ENCODE assay signal across 15 cellular contexts in genomic region chr4:75069493-75070074, GRCh38.
DNase-seq lines count a peak whose midpoint lies in the region; ATAC-seq, FAIRE-seq and TF ChIP-seq lines count a peak whose summit lies in the region.
"Had no signal": no experiment of that assay in that cellular context is flagged by ENCODE, and none has a peak within 500 bp of the region (broad histone marks: within the 10 kb centered on the region; RNA-seq: fewer than 3 reads in every experiment).

No MANE protein-coding gene starts in this region.

- TF ChIP-seq POLR2A in upper lobe of left lung (IDR thresholded peaks at IDR 0.05) = no peak

- ATAC-seq in GM19351 (IDR thresholded peaks at IDR 0.05; ENCODE audit: unreplicated experiment) (peak; percentile 80), HG02610 (IDR thresholded peaks at IDR 0.05; ENCODE audit: unreplicated experiment) (peak; percentile 88), HG03439 (IDR thresholded peaks at IDR 0.05; ENCODE audit: unreplicated experiment) (peak; percentile 73), upper lobe of left lung (ENCODE audit: low FRiP score in 2 of 2) (no peak)
- ATAC-seq: WTC11 had no signal

- TF ChIP-seq CTCF in upper lobe of left lung (IDR thresholded peaks at IDR 0.05) = no peak

- no peaks in the 10 kb centered on the region for H3K4me1 ChIP-seq in upper lobe of left lung

- no peak for FAIRE-seq in RCC 7860 (lab: Jason Lieb, UNC)

- no peak for TF ChIP-seq EP300 in upper lobe of left lung (IDR thresholded peaks at IDR 0.05)

- H3K9me3 ChIP-seq in upper lobe of left lung = no peaks in the 10 kb centered on the region

- WGBS in upper lobe of left lung, 2 donors = 69 to 75% methylated on average over 7 of the region's 7 CpGs

- H3K4me3 ChIP-seq in GM08714 (ENCODE audit: low read length) (peak overlapping the region; percentile 20; the same call in 1 of the 2 replicates), upper lobe of left lung (no peak overlapping the region)
- H3K4me3 ChIP-seq: SJCRH30 had no signal

- H3K27ac ChIP-seq in upper lobe of left lung = no peak overlapping the region
- H3K27ac ChIP-seq: SJCRH30 had no signal

- no peaks in the 10 kb centered on the region for H3K27me3 ChIP-seq in upper lobe of left lung

- DNase-seq in upper lobe of left lung = no peak
- DNase-seq in CD1c-positive myeloid dendritic cell (ENCODE audit: extremely low spot score) = no peak
- DNase-seq in DMS153 treated with DMSO at 0.1 percent for 48 hours (lab: John Stamatoyannopoulos, UW; ENCODE audit: unreplicated experiment) = no peak
- DNase-seq in RCC 7860 (ENCODE audit: low spot score) = no peak
- DNase-seq: ACHN, amniotic stem cell, DMS 273 treated with DMSO at 0.1 percent for 48 hours, NCI-H1048, NCI-H510A treated with DMSO at 0.1 percent for 48 hours, SJCRH30 had no signal

- no peaks in the 10 kb centered on the region for H3K36me3 ChIP-seq in upper lobe of left lung
- H3K36me3 ChIP-seq: SJCRH30 had no signal

Comparison
In these comparisons a context has a peak if more than half of its experiments do, and no peak if none do; other contexts are left out.
1. ATAC-seq: peak in GM19351 (single experiment), HG02610 (single experiment) and HG03439 (single experiment); none in upper lobe of left lung (0 of 2).